In genomic region chr5:40736103-40736875, GRCh38 we compare ENCODE assay signal across 1 cellular context.
TF ChIP-seq lines count a peak whose summit lies in the region.

No MANE protein-coding gene starts in this region.

TF ChIP-seq in HCT116, 20 proteins besides CTCF, POLR2A, EP300 and RAD21 (continued from another document):
- TF ChIP-seq ZBTB33 (IDR thresholded peaks at IDR 0.05; ENCODE audit: extremely low read depth, insufficient replicate concordance, low read length), result no peak
- no peak for TF ChIP-seq REST (IDR thresholded peaks at IDR 0.05; ENCODE audit: low read depth)
- no peak for TF ChIP-seq POLR2AphosphoS5 (IDR thresholded peaks at IDR 0.05; ENCODE audit: low read depth, low read length)
- TF ChIP-seq JUND (IDR thresholded peaks at IDR 0.05), result no peak
- no peak for TF ChIP-seq SRF (IDR thresholded peaks at IDR 0.05; ENCODE audit: low read depth)
- TF ChIP-seq ELF1 (IDR thresholded peaks at IDR 0.05; ENCODE audit: borderline replicate concordance, low read depth), result no peak
- TF ChIP-seq SIN3A (IDR thresholded peaks at IDR 0.05; ENCODE audit: low read depth), result no peak
- no peak for TF ChIP-seq EGR1 (IDR thresholded peaks at IDR 0.05; ENCODE audit: low read depth)
- TF ChIP-seq CEBPB (IDR thresholded peaks at IDR 0.05; ENCODE audit: low read depth), result no peak
- no peak for TF ChIP-seq TCF7L2 (IDR thresholded peaks at IDR 0.05; ENCODE audit: borderline replicate concordance, extremely low read depth, insufficient read depth, insufficient read length)
- no peak for TF ChIP-seq EZH2 (IDR thresholded peaks at IDR 0.05)
- TF ChIP-seq ATF3 (IDR thresholded peaks at IDR 0.05), result no peak
- no peak for TF ChIP-seq FOSL1 (IDR thresholded peaks at IDR 0.05; ENCODE audit: low read depth)
TF ChIP-seq in HCT116: peak in this region for 0.
